8 cellular contexts compared by ENCODE assay signal in genomic region chr12:67647547-67648305, GRCh38. TPM values are rescaled to one million over a fixed set of nuclear protein-coding genes. Genes with fewer than 3 reads are reported as not detected.
DNase-seq lines count a peak whose midpoint lies in the region; FAIRE-seq and TF ChIP-seq lines count a peak whose summit lies in the region.

No MANE protein-coding gene starts in this region.

- H3K79me2 ChIP-seq in OCI-LY1 (ENCODE audit: insufficient read depth, low read length) = peaks cover 35% of the 10 kb centered on the region

- no peak for DNase-seq in AG09309 (ENCODE audit: low read depth)
- no peak for DNase-seq in GM19239 (ENCODE audit: insufficient read length, low spot score)
- peak; percentile 21 for DNase-seq in activated T-helper 9 cell treated with anti-CD3 and anti-CD28 coated beads, Interleukin-2, amount 50 U/mL, for 16 hours (ENCODE audit: low read depth)
- DNase-seq in fibroblast of mammary gland (ENCODE audit: low read depth) = peak; percentile 84

- H3F3A ChIP-seq in OCI-LY1 (ENCODE audit: insufficient read depth, low read length) = no peaks in the 10 kb centered on the region

- H3K9me3 ChIP-seq in OCI-LY1 (ENCODE audit: low read length) (no peaks in the 10 kb centered on the region), muscle layer of duodenum (ENCODE audit: control insufficient read depth in 1 of 2, low read length in 2 of 2) (no peaks in the 10 kb centered on the region)

- H3K9me3 Mint-ChIP-seq in IgD-negative memory B cell = no peaks in the 10 kb centered on the region

- H3K36me3 ChIP-seq in OCI-LY1 (ENCODE audit: insufficient read depth, low read length) (no peaks in the 10 kb centered on the region), muscle layer of duodenum (ENCODE audit: control insufficient read depth in 1 of 2, insufficient read depth in 2 of 2, low read length in 2 of 2) (peaks cover 0 to 3% of the 10 kb centered on the region in 2 donors)

- peak overlapping the region; percentile 78 to 94 (median 92) for H3K27ac Mint-ChIP-seq in IgD-negative memory B cell

- FAIRE-seq in GM19239 (lab: Jason Lieb, UNC) = peak; percentile 65

- H3K4me1 ChIP-seq in OCI-LY1 (ENCODE audit: insufficient read depth, low read length, severe bottlenecking) (peaks cover 34% of the 10 kb centered on the region), muscle layer of duodenum (ENCODE audit: control insufficient read depth in 1 of 2, insufficient read depth in 2 of 2, low read length in 2 of 2) (peaks cover 6 to 12% of the 10 kb centered on the region in 2 donors)

- H3K27me3 ChIP-seq in OCI-LY1 (ENCODE audit: insufficient read depth, low read length) = no peaks in the 10 kb centered on the region
- no peaks in the 10 kb centered on the region for H3K27me3 ChIP-seq in muscle layer of duodenum (ENCODE audit: low read depth, low read length)

- H3K4me3 Mint-ChIP-seq in IgD-negative memory B cell = peak overlapping the region; percentile 69 to 98 (median 94)

- no peaks in the 10 kb centered on the region for H3K27me3 Mint-ChIP-seq in IgD-negative memory B cell

- H3K4me3 ChIP-seq in AG09309 (ENCODE audit: control insufficient read depth, low read depth, low read length) (peak overlapping the region; percentile 88), OCI-LY1 (ENCODE audit: low read depth, low read length, poor library complexity, severe bottlenecking) (peak overlapping the region; percentile 98), fibroblast of mammary gland (ENCODE audit: control insufficient read depth, low read depth, low read length) (peak overlapping the region; percentile 71), muscle layer of duodenum (ENCODE audit: low read depth in 1 of 2, low read length in 2 of 2) (peak overlapping the region; percentile 80 to 85)

- H3K36me3 Mint-ChIP-seq in IgD-negative memory B cell = no peaks in the 10 kb centered on the region

- H3K4me1 Mint-ChIP-seq in IgD-negative memory B cell = peaks cover 16 to 29% (median 20%) of the 10 kb centered on the region in 3 donors

- H3K27ac ChIP-seq in OCI-LY1 (ENCODE audit: low read depth, low read length, poor library complexity, severe bottlenecking) = no peak overlapping the region
- peak overlapping the region; percentile 86 for H3K27ac ChIP-seq in muscle layer of duodenum (ENCODE audit: low read length)
- H3K27ac ChIP-seq in temporal lobe (ENCODE audit: low read depth, low read length) = peak overlapping the region; percentile 76

- H3K9ac ChIP-seq in OCI-LY1 (ENCODE audit: low read length) = peak overlapping the region; percentile 65

- peak overlapping the region; percentile 94 for H3K4me2 ChIP-seq in OCI-LY1 (ENCODE audit: low read length)

- H3K9me2 ChIP-seq in OCI-LY1 (ENCODE audit: low read depth, low read length) = no peaks in the 10 kb centered on the region

- no peaks in the 10 kb centered on the region for H4K20me1 ChIP-seq in OCI-LY1 (ENCODE audit: insufficient read depth, low read length)

- TF ChIP-seq CTCF in AG09309 (IDR thresholded peaks at IDR 0.05; ENCODE audit: control insufficient read depth, insufficient read depth, low read depth, low read length, missing control alignments) (peak; percentile 41), OCI-LY1 (IDR thresholded peaks at IDR 0.05; ENCODE audit: low read length) (no peak; the same call in 1 of the 2 replicates), fibroblast of mammary gland (conservative IDR thresholded peaks at IDR 0.05; ENCODE audit: control insufficient read depth, insufficient read depth, low read depth, low read length) (peak; percentile 33)

- peak overlapping the region; percentile 53; the same call in 1 of the 2 replicates for H2AFZ ChIP-seq in OCI-LY1 (ENCODE audit: low read length)

RNA-seq across cellular contexts. Expression of gene DYRK2, which starts 0.8 kb away (rescaled TPM):
- 58.4 TPM for polyA plus RNA-seq in IgD-negative memory B cell
- total RNA-seq in temporal lobe = 73.3 TPM

Comparison
In these comparisons a context has a peak if more than half of its experiments do, and no peak if none do; other contexts are left out.
1. DNase-seq: peak in activated T-helper 9 cell treated with anti-CD3 and anti-CD28 coated beads, Interleukin-2, amount 50 U/mL, for 16 hours (single experiment) and fibroblast of mammary gland (single experiment); none in AG09309 (single experiment) and GM19239 (single experiment).
2. Peak in every context shown above with its lines, with median percentiles within 50 percentile points of each other: H3K4me3 ChIP-seq.